ENCODE assay signal across 8 cellular contexts in the genomic region with DNA sequence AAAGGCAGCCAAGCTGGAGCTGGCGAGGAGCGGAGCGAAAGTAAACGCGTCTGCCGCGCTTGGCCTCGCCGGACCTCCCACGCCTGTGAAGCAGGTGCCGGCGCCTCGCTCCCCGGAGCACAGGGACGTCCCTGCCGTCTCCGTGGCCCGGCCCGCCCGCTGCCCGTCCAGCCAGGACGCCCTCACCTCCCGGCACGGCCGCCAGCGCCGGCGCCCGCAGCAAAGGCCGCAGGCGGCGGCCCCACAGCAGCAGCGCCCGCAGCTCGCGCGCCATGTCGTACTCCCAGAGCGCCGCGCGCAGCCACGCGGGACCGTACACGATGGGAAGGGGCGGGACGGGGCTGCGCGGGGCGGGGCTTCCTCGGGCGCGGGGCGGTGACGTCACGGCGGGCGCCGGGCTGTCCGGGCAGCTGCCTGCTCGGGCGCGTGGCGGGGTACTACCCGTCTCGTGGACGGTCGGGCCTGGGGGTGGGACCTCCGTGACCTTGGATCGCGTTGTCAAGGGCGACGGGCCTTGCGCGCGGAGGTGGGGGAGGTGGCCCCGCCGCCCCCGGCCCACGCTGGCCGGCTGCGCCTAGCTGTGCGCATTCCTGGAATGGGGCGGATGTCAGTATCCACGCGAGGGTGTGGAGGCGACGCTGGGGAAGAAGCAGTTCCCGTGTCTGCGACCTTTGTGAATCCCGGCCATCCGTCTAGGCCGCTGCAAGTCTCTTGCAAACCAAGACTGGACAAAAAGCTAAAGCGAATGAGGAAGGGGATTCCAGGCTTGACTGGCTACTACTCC. TPM values are rescaled to one million over a fixed set of nuclear protein-coding genes. Genes with fewer than 3 reads are reported as not detected.
DNase-seq lines count a peak whose midpoint lies in the region; ATAC-seq, FAIRE-seq and TF ChIP-seq lines count a peak whose summit lies in the region.

A gene (minus strand): TSS at position 290 of the 784 bp plus-strand sequence. CDS start 16 bp downstream, at position 274.

- DNase-seq in GM12892 (ENCODE audit: insufficient read length): peak; percentile 89
- DNase-seq in NCI-H1694 (lab: John Stamatoyannopoulos, UW): peak; percentile 31
- DNase-seq in T1000 (lab: John Stamatoyannopoulos, UW): peak; percentile 85
- peak; percentile 36 for DNase-seq in astrocyte of the cerebellum (ENCODE audit: low read depth)
- DNase-seq in hepatocyte (ENCODE audit: low spot score): peak; percentile 96
- DNase-seq in retina: peak; percentile 85
- peak; percentile 92 to 97 for DNase-seq in aorta

- H3K9me3 ChIP-seq in hepatocyte (ENCODE audit: low read depth) (no peaks in the 10 kb centered on the region), aorta (ENCODE audit: control insufficient read depth, low read length) (no peaks in the 10 kb centered on the region)

- in situ Hi-C loops in astrocyte of the cerebellum (cut with HindIII; ENCODE audit: low sequenced_read_pairs): no loop called here

- WGBS in hepatocyte (ENCODE audit: low lambda C conversion rate, missing lambda C conversion rate): 2% methylated on average over 48 of the region's 95 CpGs
- 0 to 1% methylated on average over 58 to 95 of the region's 95 CpGs for WGBS in aorta, 2 donors

- H3K4me1 ChIP-seq in hepatocyte (ENCODE audit: insufficient read depth) (peaks cover 16% of the 10 kb centered on the region), aorta (ENCODE audit: control insufficient read depth in 1 of 2, insufficient read depth in 2 of 2, low read length in 2 of 2) (no peaks in the 10 kb centered on the region)

- peak within 1 kb of the TSS; percentile 89 for H3K4me3 ChIP-seq in astrocyte of the cerebellum (ENCODE audit: low read depth, low read length)
- H3K4me3 ChIP-seq in hepatocyte: peak within 1 kb of the TSS; percentile 96
- peak within 1 kb of the TSS; percentile 62 to 70 for H3K4me3 ChIP-seq in aorta (ENCODE audit: low read length in 2 of 2)

- H3K27ac ChIP-seq in hepatocyte: peak within 1 kb of the TSS; percentile 93
- H3K27ac ChIP-seq in aorta (ENCODE audit: low read depth in 1 of 2, low read length in 2 of 2): peak within 1 kb of the TSS in 1 of 2 donors; percentile 80

- ATAC-seq in HG02763 (IDR thresholded peaks at IDR 0.05; ENCODE audit: unreplicated experiment): peak; percentile 88
- peak; percentile 98 for ATAC-seq in aorta (ENCODE audit: low FRiP score)

- H3K9me2 ChIP-seq in hepatocyte (replicated peaks; ENCODE audit: insufficient read depth): no peaks in the 10 kb centered on the region

- FAIRE-seq in GM12892 (lab: Jason Lieb, UNC): peak; percentile 99

- H3K79me2 ChIP-seq in hepatocyte: peaks cover 45% of the 10 kb centered on the region

- intact Hi-C loops in aorta (cut with DNase I): no loop called here

- no peaks in the 10 kb centered on the region for H3K36me3 ChIP-seq in hepatocyte (replicated peaks; ENCODE audit: insufficient read depth, low read depth)
- H3K36me3 ChIP-seq in aorta (ENCODE audit: control insufficient read depth in 1 of 2, insufficient read depth in 2 of 2, low read length in 1 of 2): no peaks in the 10 kb centered on the region

- TF ChIP-seq POLR2A in GM12892 (IDR thresholded peaks at IDR 0.05; ENCODE audit: low read depth, low read length): peak; percentile 89

- no peaks in the 10 kb centered on the region for H3K27me3 ChIP-seq in hepatocyte
- no peaks in the 10 kb centered on the region for H3K27me3 ChIP-seq in aorta (ENCODE audit: control insufficient read depth in 1 of 2, insufficient read depth in 2 of 2, low read length in 1 of 2)

- H2AFZ ChIP-seq in hepatocyte: peak within 1 kb of the TSS; percentile 97

- H3K4me2 ChIP-seq in hepatocyte: peak within 1 kb of the TSS; percentile 98

- no peaks in the 10 kb centered on the region for H4K20me1 ChIP-seq in hepatocyte (ENCODE audit: insufficient read depth, poor library complexity, severe bottlenecking)

- TF ChIP-seq CTCF in astrocyte of the cerebellum (IDR thresholded peaks at IDR 0.05; ENCODE audit: low read depth, low read length, missing control alignments) (no peak), hepatocyte (IDR thresholded peaks at IDR 0.05; ENCODE audit: poor library complexity) (no peak)

RNA-seq across cellular contexts. Expression of the gene that starts here (rescaled TPM):
- 173 TPM for polyA plus RNA-seq in GM12892 (2012; ENCODE audit: missing spikeins)
- total RNA-seq in hepatocyte (62.3 and 70.8 TPM in 2 replicates), aorta (10 to 100 TPM; 57.7 to 59.5 TPM)
- polyA plus RNA-seq in hepatocyte (79.8 and 80.5 TPM in 2 replicates), aorta (100 to 1,000 TPM in 1 of 2 donors, 10 to 100 TPM in 1; 19.2 to 183 TPM)

Comparison
In these comparisons a context has a peak if more than half of its experiments do, and no peak if none do; other contexts are left out.
1. DNase-seq: peak in every context shown above with its lines; median percentile 96 in hepatocyte; 94 in aorta; 89 in GM12892; 85 in T1000; 85 in retina; 36 in astrocyte of the cerebellum; 31 in NCI-H1694.